In genomic region chr2:229805559-229805958, GRCh38 we compare ENCODE assay signal across 30 cellular contexts.
"Had no signal": no experiment of that assay in that cellular context is flagged by ENCODE, and none has a peak within 500 bp of the region (broad histone marks: within the 10 kb centered on the region; RNA-seq: fewer than 3 reads in every experiment).

No MANE protein-coding gene starts in this region.

- ATAC-seq: activated CD4-positive, alpha-beta T cell treated with anti-CD3 and anti-CD28 coated beads for 36 hours; activated CD4-positive, CD25-positive, alpha-beta regulatory T cell treated with anti-CD3 and anti-CD28 coated beads, Interleukin-2, amount 50 U/mL, for 24 hours; activated CD8-positive, alpha-beta T cell treated with anti-CD3 and anti-CD28 coated beads, Interleukin-2, amount 10 ng/mL, durations not matched to agents 7 days and 5 days; body of pancreas; PC-3; WTC11 had no signal

- H3K4me2 ChIP-seq: SK-N-SH had no signal

- H3K9me3 ChIP-seq: body of pancreas, breast epithelium, MG63, Peyer's patch, SJSA1, SK-N-SH had no signal

- H3K4me3 ChIP-seq: body of pancreas, breast epithelium, MG63, Peyer's patch, SJSA1 had no signal

- H3K9ac ChIP-seq: SK-N-SH had no signal

- H3K4me1 ChIP-seq: body of pancreas, breast epithelium, Peyer's patch, SJSA1 had no signal

- H3K27me3 ChIP-seq: body of pancreas, breast epithelium, MG63, Peyer's patch, SJSA1 had no signal

- H3K27ac ChIP-seq: body of pancreas, breast epithelium, Peyer's patch, SJSA1 had no signal

- H3K36me3 ChIP-seq: breast epithelium had no signal

- FAIRE-seq: TTC549 had no signal

- DNase-seq: activated CD4-positive, alpha-beta T cell treated with anti-CD3 and anti-CD28 coated beads for 36 hours; activated CD4-positive, alpha-beta T cell treated with anti-CD3 and anti-CD28 coated beads, Interleukin-2, amount 10 ng/mL, durations not matched to agents 7 days and 5 days; activated CD4-positive, alpha-beta T cell treated with anti-CD3 and anti-CD28 coated beads, Interleukin-2, amount 50 U/mL, for 48 hours; activated CD8-positive, alpha-beta T cell treated with anti-CD3 and anti-CD28 coated beads, Interleukin-2, amount 10 ng/mL, durations not matched to agents 7 days and 5 days; activated gamma-delta T cell; activated naive CD4-positive, alpha-beta T cell treated with anti-CD3 and anti-CD28 coated beads for 36 hours; activated naive CD8-positive, alpha-beta T cell treated with anti-CD3 and anti-CD28 coated beads for 36 hours; activated T-cell treated with anti-CD3 and anti-CD28 coated beads, Interleukin-2, amount 50 U/mL, for 24 hours; amygdala; body of pancreas; cerebellar nuclear complex; Kasumi-1; MG63; NCI-H1048; NCI-H1105 treated with DMSO at 0.1 percent for 48 hours; NCI-H1436; NCI-H1694 treated with DMSO at 0.1 percent for 48 hours; NCI-H2029; NCI-H345; NCI-H524 treated with DMSO at 0.1 percent for 48 hours; PC-3; Peyer's patch; RPMI8226; SHP77 treated with DMSO at 0.1 percent for 48 hours; SK-N-SH had no signal
